ENCODE assay signal across 1 cellular context in the genomic region with DNA sequence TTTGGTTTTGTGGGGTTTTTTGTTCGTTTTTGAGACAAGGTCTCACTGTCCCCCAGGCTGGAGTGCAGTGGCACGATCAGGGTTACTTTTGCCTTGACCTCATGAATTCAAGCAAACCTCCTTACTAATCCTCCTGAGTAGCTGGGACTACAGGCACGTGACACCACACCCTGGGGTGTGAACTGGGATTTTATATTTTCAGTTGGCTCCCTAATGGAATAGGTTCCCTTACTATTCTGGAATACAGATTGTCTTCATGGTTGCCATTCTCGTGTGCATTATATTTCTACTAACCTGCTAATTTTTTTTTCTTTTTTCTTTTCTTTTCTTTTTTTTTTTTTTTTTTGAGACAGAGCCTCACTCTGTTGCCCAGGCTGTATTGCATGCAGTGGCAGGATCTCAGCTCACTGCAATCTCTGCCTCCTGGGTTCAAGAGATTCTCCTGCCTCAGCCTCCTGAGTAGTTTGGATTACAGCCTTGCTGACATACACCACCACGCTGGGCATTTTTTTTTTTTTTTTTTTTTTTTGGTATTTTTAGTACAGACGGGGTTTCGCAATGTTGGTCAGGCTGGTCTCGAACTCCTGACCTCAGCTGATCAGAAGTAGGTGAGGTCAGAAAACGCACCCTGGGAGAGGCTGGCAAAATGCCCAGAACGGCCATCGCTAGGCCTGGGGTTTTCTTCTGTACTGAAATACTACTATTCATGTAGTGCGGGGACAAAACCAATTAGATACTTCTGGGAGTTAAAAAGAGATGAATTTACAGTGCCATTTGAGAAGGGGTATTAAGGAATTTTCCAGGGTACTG.
A peak's percentile ranks its signal among the peaks of the same experiment; 100 is the strongest.
TF ChIP-seq lines count a peak whose summit lies in the region.

No MANE protein-coding gene starts in this region.

TF ChIP-seq in K562, 482 proteins besides CTCF, POLR2A, EP300 and RAD21 (continued from another document):
- TF ChIP-seq, protein P1, sequence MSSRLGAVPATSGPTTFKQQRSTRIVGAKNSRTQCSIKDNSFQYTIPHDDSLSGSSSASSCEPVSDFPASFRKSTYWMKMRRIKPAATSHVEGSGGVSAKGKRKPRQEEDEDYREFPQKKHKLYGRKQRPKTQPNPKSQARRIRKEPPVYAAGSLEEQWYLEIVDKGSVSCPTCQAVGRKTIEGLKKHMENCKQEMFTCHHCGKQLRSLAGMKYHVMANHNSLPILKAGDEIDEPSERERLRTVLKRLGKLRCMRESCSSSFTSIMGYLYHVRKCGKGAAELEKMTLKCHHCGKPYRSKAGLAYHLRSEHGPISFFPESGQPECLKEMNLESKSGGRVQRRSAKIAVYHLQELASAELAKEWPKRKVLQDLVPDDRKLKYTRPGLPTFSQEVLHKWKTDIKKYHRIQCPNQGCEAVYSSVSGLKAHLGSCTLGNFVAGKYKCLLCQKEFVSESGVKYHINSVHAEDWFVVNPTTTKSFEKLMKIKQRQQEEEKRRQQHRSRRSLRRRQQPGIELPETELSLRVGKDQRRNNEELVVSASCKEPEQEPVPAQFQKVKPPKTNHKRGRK (tag; IDR thresholded peaks at IDR 0.05), result peak; percentile 73
